Comparison of ENCODE assay signal across 11 cellular contexts in the genomic region with DNA sequence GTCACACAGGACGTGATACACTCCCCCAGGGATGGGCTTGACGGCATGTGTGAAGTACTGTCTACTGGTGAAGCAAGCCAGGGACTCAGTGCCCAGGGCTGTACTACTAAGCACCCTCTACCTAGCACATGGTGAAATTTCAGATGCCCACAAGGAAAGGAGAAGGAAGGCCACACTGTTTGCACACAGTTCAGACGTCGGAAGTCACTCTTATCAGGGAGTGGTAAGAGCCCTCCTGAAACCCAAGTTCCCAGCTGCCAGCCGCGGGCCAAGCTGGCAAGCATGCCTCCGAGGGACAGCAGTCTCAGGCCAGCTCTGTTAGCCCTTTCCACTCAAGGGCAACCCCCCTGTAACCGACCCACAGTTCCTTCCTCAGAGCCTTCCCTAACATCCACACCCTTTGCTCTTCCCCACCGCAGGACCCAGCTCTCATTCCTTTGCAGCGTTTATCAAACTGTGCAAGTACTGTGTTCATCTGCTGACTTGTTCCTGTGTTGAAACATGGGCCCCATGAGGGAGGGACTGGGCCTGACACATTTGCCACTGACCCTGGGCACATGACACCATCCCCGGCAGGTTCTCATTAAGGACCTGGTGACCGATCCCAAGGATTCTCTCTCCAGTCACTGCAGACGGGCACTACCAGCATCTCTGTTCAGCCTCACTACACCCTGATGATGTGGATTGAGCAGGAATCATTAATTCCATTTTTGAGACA. TPM values are rescaled to one million over a fixed set of nuclear protein-coding genes. Genes with fewer than 3 reads are reported as not detected.
A peak's percentile ranks its signal among the peaks of the same experiment; 100 is the strongest.
DNase-seq lines count a peak whose midpoint lies in the region; ATAC-seq and TF ChIP-seq lines count a peak whose summit lies in the region.
"Had no signal": no experiment of that assay in that cellular context is flagged by ENCODE, and none has a peak within 500 bp of the region (broad histone marks: within the 10 kb centered on the region; RNA-seq: fewer than 3 reads in every experiment).

No MANE protein-coding gene starts in this region.

- H3K9me3 ChIP-seq in H9 (ENCODE audit: control insufficient read depth, low read depth, low read length) (no peaks in the 10 kb centered on the region), heart left ventricle (no peaks in the 10 kb centered on the region), spleen (no peaks in the 10 kb centered on the region), BE2C (no peaks in the 10 kb centered on the region)
- H3K9me3 ChIP-seq: sigmoid colon had no signal

- no peak overlapping the region for H3T11ph ChIP-seq in H9 (ENCODE audit: low read length)

- no peak overlapping the region for H3K4me3 Mint-ChIP-seq in H9
- no peak overlapping the region for H3K4me3 Mint-ChIP-seq in activated B cell treated with CpG ODN at 0.5 μM for 24 hours

- H3K4me3 ChIP-seq in heart left ventricle = no peak overlapping the region
- H3K4me3 ChIP-seq in spleen = peak overlapping the region in 1 of 8 donors; percentile 5
- no peak overlapping the region for H3K4me3 ChIP-seq in BE2C (ENCODE audit: low read depth, low read length)
- H3K4me3 ChIP-seq: sigmoid colon had no signal

- no peak overlapping the region for H2BK5ac ChIP-seq in H9 (ENCODE audit: insufficient read length, low read length)

- CTCF ChIA-PET in activated B cell treated with CpG ODN at 0.5 μM for 24 hours (lab: Charles Lee) = no interaction called here

- no peak overlapping the region for H2BK120ac ChIP-seq in H9 (ENCODE audit: low read depth, low read length, poor library complexity, severe bottlenecking)

- no peak overlapping the region for H3K23ac ChIP-seq in H9 (ENCODE audit: insufficient read length, low read depth, low read length)

- no peak overlapping the region for H2BK15ac ChIP-seq in H9 (ENCODE audit: low read depth, low read length)

- no peak overlapping the region for H2AK5ac ChIP-seq in H9 (ENCODE audit: insufficient read length, low read length)

- TF ChIP-seq POLR2A in heart left ventricle (IDR thresholded peaks at IDR 0.05) (no peak), spleen (IDR thresholded peaks at IDR 0.05) (no peak)

- H4K8ac ChIP-seq in H9 (replicated peaks; ENCODE audit: insufficient read length, low read depth, low read length) = no peak overlapping the region

- H3K23me2 ChIP-seq in H9 (ENCODE audit: insufficient read length, low read depth, low read length, poor library complexity, severe bottlenecking) = no peaks in the 10 kb centered on the region

- H4K91ac ChIP-seq in H9 (ENCODE audit: insufficient read length, low read depth, low read length) = no peak overlapping the region

- H3K27ac Mint-ChIP-seq in H9 = peak overlapping the region; percentile 7 to 94 (median 93); a peak in 5 of 7 replicates
- peak overlapping the region; percentile 50 for H3K27ac Mint-ChIP-seq in activated B cell treated with CpG ODN at 0.5 μM for 24 hours

- intact Hi-C loops in activated B cell treated with CpG ODN at 0.5 μM for 24 hours (cut with micrococcal nuclease) (no loop called here), heart left ventricle (cut with DNase I) (no loop called here), spleen (cut with DNase I; ENCODE audit: low total_unique reads) (no loop called here)

- H2BK12ac ChIP-seq in H9 (ENCODE audit: insufficient read length, low read depth, low read length) = no peak overlapping the region

- ATAC-seq in activated B cell treated with CpG ODN at 0.5 μM for 24 hours (ENCODE audit: low read depth) = no peak
- peak in 3 of 4 donors; percentile 29 to 62 (median 31) for ATAC-seq in heart left ventricle
- no peak for ATAC-seq in HG03520 (IDR thresholded peaks at IDR 0.05; ENCODE audit: unreplicated experiment)

- peaks cover 2% of the 10 kb centered on the region; the same call in 1 of the 2 replicates for H3K79me2 ChIP-seq in H9 (ENCODE audit: insufficient read depth, low read length)

- POLR2A ChIA-PET in activated B cell treated with CpG ODN at 0.5 μM for 24 hours (lab: Charles Lee) = no interaction called here

- H3K56ac ChIP-seq in H9 (ENCODE audit: insufficient read length, low read depth, low read length) = no peak overlapping the region

- H3K18ac ChIP-seq in H9 (ENCODE audit: insufficient read length, low read depth, low read length) = no peak overlapping the region

- no peak overlapping the region for H2AFZ ChIP-seq in H9 (ENCODE audit: low read length)

- H3K4me2 ChIP-seq in H9 (ENCODE audit: insufficient read depth, insufficient read length, low read length) = no peak overlapping the region

- H3K36me3 ChIP-seq in heart left ventricle (peaks cover 0 to 46% (median 18%) of the 10 kb centered on the region in 9 donors), spleen (peaks cover 0 to 96% (median 37%) of the 10 kb centered on the region in 6 donors), BE2C (no peaks in the 10 kb centered on the region)

- no peak for DNase-seq in H9
- no peak for DNase-seq in activated B cell treated with CpG ODN at 0.5 μM for 24 hours
- DNase-seq in heart left ventricle = no peak
- DNase-seq in spleen = no peak
- no peak for DNase-seq in caudate nucleus (lab: John Stamatoyannopoulos, UW)
- no peak for DNase-seq in BE2C
- DNase-seq: COR-L47, kidney, sigmoid colon, WERI-Rb-1 had no signal

- H3K27ac ChIP-seq in H9 (ENCODE audit: insufficient read length, low read depth, low read length) = no peak overlapping the region
- H3K27ac ChIP-seq in heart left ventricle = peak overlapping the region in 4 of 12 donors; percentile 1 to 58 (median 34)
- H3K27ac ChIP-seq in spleen = peak overlapping the region in 6 of 8 donors; percentile 22 to 65 (median 48)
- H3K27ac ChIP-seq in caudate nucleus (ENCODE audit: low read depth, low read length) = no peak overlapping the region
- H3K27ac ChIP-seq: WERI-Rb-1 had no signal

- H3K14ac ChIP-seq in H9 (ENCODE audit: insufficient read depth, low read length) = no peak overlapping the region; the same call in 1 of the 2 replicates

- H3K27me3 ChIP-seq in H9 (ENCODE audit: insufficient read depth, low read length) (no peaks in the 10 kb centered on the region), heart left ventricle (no peaks in the 10 kb centered on the region), spleen (replicated peaks in 1 of 7) (no peaks in the 10 kb centered on the region), BE2C (no peaks in the 10 kb centered on the region)
- H3K27me3 ChIP-seq: sigmoid colon had no signal

- H3K4me1 ChIP-seq in H9 (ENCODE audit: insufficient read depth, low read length) (no peaks in the 10 kb centered on the region), heart left ventricle (peaks cover 3 to 73% (median 37%) of the 10 kb centered on the region in 12 donors), spleen (peaks cover 4 to 72% (median 26%) of the 10 kb centered on the region in 6 donors), BE2C (no peaks in the 10 kb centered on the region)

- H3K36me3 Mint-ChIP-seq in H9 (ENCODE audit: insufficient read depth in 1 of 3, low read depth in 3 of 3) (peaks cover 5 to 18% (median 8%) of the 10 kb centered on the region in 3 experiments), activated B cell treated with CpG ODN at 0.5 μM for 24 hours (ENCODE audit: low read depth) (peaks cover 57% of the 10 kb centered on the region)

- peaks cover 13% of the 10 kb centered on the region for H3K79me1 ChIP-seq in H9 (ENCODE audit: insufficient read depth, low read depth, low read length, poor library complexity, severe bottlenecking)

- H3K4me1 Mint-ChIP-seq in H9 (peaks cover 10 to 11% of the 10 kb centered on the region in 2 experiments), activated B cell treated with CpG ODN at 0.5 μM for 24 hours (no peaks in the 10 kb centered on the region)

- no CpG with 5 or more reads among the region's 13 CpGs for WGBS in H9 (ENCODE audit: extremely low coverage, insufficient read length, low lambda C conversion rate)
- 50 to 52% (median 52%) methylated on average over 13 of the region's 13 CpGs for WGBS in heart left ventricle, 4 donors
- WGBS in spleen, 5 donors = 35 to 64% (median 38%) methylated on average over 13 of the region's 13 CpGs

- no peak overlapping the region for H3K9ac ChIP-seq in H9 (ENCODE audit: extremely low read depth, insufficient read length, low read length)

- no peaks in the 10 kb centered on the region for H4K20me1 ChIP-seq in H9 (ENCODE audit: control insufficient read depth, insufficient read depth, insufficient read length)

- no peak overlapping the region for H2BK20ac ChIP-seq in H9 (ENCODE audit: low read depth, low read length, poor library complexity, severe bottlenecking)

- no peak overlapping the region for H4K5ac ChIP-seq in H9 (ENCODE audit: insufficient read length, low read depth, low read length)

- H3K27me3 Mint-ChIP-seq in H9 (ENCODE audit: low read depth) = no peaks in the 10 kb centered on the region
- H3K27me3 Mint-ChIP-seq in activated B cell treated with CpG ODN at 0.5 μM for 24 hours = no peaks in the 10 kb centered on the region

- H3K4ac ChIP-seq in H9 (ENCODE audit: low read depth, low read length) = no peak overlapping the region

- H3K9me3 Mint-ChIP-seq in H9 (no peaks in the 10 kb centered on the region), activated B cell treated with CpG ODN at 0.5 μM for 24 hours (no peaks in the 10 kb centered on the region)

- TF ChIP-seq CTCF in H9 (conservative IDR thresholded peaks at IDR 0.05) (no peak), activated B cell treated with CpG ODN at 0.5 μM for 24 hours (IDR thresholded peaks at IDR 0.05) (no peak), heart left ventricle (IDR thresholded peaks at IDR 0.05) (no peak), spleen (IDR thresholded peaks at IDR 0.05 in 8 of 11, conservative IDR thresholded peaks at IDR 0.05 in 3 of 11) (no peak), BE2C (IDR thresholded peaks at IDR 0.05; ENCODE audit: low read depth, low read length) (no peak)

RNA-seq across cellular contexts. Expression of gene SLC66A1, which starts 58.5 kb away (rescaled TPM):
- total RNA-seq in H9 (2021) = 22.5 TPM in 2 replicates
- total RNA-seq in activated B cell treated with CpG ODN at 0.5 μM for 24 hours = 9.1 and 11.9 TPM in 2 replicates
- total RNA-seq in heart left ventricle = 10 to 100 TPM in 2 of 9 donors, 1 to 10 TPM in 7; 6.4 to 17.2 (median 8.2) TPM
- 10 to 100 TPM; 10.4 to 19.4 TPM for polyA plus RNA-seq in heart left ventricle
- total RNA-seq in spleen = 10 to 100 TPM; 10.8 to 17.6 (median 12.7) TPM
- polyA plus RNA-seq in spleen = 10 to 100 TPM in 2 of 3 donors, 1 to 10 TPM in 1; 9.6 to 20.9 (median 17.3) TPM
- polyA plus RNA-seq in BE2C (2012; ENCODE audit: insufficient read depth, insufficient read length, low read depth) = 9.0 TPM

RNA-seq across cellular contexts. Expression of gene AKR7A2, which starts 58.7 kb away (rescaled TPM):
- total RNA-seq in H9 (2021) (48.0 and 50.3 TPM in 2 replicates), activated B cell treated with CpG ODN at 0.5 μM for 24 hours (29.9 and 30.3 TPM in 2 replicates), heart left ventricle (10 to 100 TPM; 25.0 to 97.5 (median 46.4) TPM), spleen (10 to 100 TPM; 31.4 to 68.4 (median 34.6) TPM)
- polyA plus RNA-seq in heart left ventricle (10 to 100 TPM; 13.8 to 27.2 TPM), spleen (10 to 100 TPM; 14.6 to 35.5 (median 28.6) TPM)
- 36.5 TPM for polyA plus RNA-seq in BE2C (2012; ENCODE audit: insufficient read depth, insufficient read length, low read depth)

Comparison
In these comparisons a context has a peak if more than half of its experiments do, and no peak if none do; other contexts are left out.
1. H3K27ac ChIP-seq: peak in spleen (6 of 8); none in H9 (single experiment) and caudate nucleus (single experiment).
2. ATAC-seq: peak in heart left ventricle (3 of 4); none in activated B cell treated with CpG ODN at 0.5 μM for 24 hours (single experiment) and HG03520 (single experiment).